Comparison of ENCODE assay signal across 19 cellular contexts in genomic region chr21:15943009-15943666, GRCh38.
DNase-seq lines count a peak whose midpoint lies in the region; ATAC-seq and TF ChIP-seq lines count a peak whose summit lies in the region.
"Had no signal": no experiment of that assay in that cellular context is flagged by ENCODE, and none has a peak within 500 bp of the region (broad histone marks: within the 10 kb centered on the region; RNA-seq: fewer than 3 reads in every experiment).

No MANE protein-coding gene starts in this region.

- WGBS in sigmoid colon, 2 donors = 81 to 91% methylated on average over 4 of the region's 4 CpGs
- WGBS in esophagus muscularis mucosa = 90% methylated on average over 4 of the region's 4 CpGs

- TF ChIP-seq POLR2A in sigmoid colon (IDR thresholded peaks at IDR 0.05) = no peak
- TF ChIP-seq POLR2A in esophagus muscularis mucosa (IDR thresholded peaks at IDR 0.05; ENCODE audit: low read depth) = no peak

- H3K4me1 ChIP-seq in sigmoid colon (no peaks in the 10 kb centered on the region), esophagus muscularis mucosa (no peaks in the 10 kb centered on the region)
- H3K4me1 ChIP-seq: BLaER1 treated with 17β-estradiol and CSF1 and Interleukin-3, amounts not matched to agents 10 nM and 100 nM; parathyroid adenoma; testis had no signal

- H3K27ac ChIP-seq in sigmoid colon (no peak overlapping the region), esophagus muscularis mucosa (replicated peaks in 1 of 4) (no peak overlapping the region)
- H3K27ac ChIP-seq: BLaER1 treated with 17β-estradiol and CSF1 and Interleukin-3, amounts not matched to agents 10 nM and 100 nM; parathyroid adenoma; testis had no signal

- TF ChIP-seq CTCF in fibroblast of the aortic adventitia (IDR thresholded peaks at IDR 0.05; ENCODE audit: insufficient read depth, low read length) (no peak), sigmoid colon (IDR thresholded peaks at IDR 0.05) (no peak), esophagus muscularis mucosa (IDR thresholded peaks at IDR 0.05) (no peak)

- H3K27me3 ChIP-seq in sigmoid colon (no peaks in the 10 kb centered on the region), esophagus muscularis mucosa (no peaks in the 10 kb centered on the region)
- H3K27me3 ChIP-seq: BLaER1 treated with 17β-estradiol and CSF1 and Interleukin-3, amounts not matched to agents 10 nM and 100 nM; testis had no signal

- peak; percentile 15 for DNase-seq in ACHN
- peak; percentile 52 for DNase-seq in HT1080 (ENCODE audit: low read depth)
- DNase-seq in astrocyte of the hippocampus (ENCODE audit: low read depth, low spot score) = peak; percentile 61
- DNase-seq in fibroblast of the aortic adventitia (ENCODE audit: low read depth) = peak; percentile 24
- no peak for DNase-seq in NAMALWA (ENCODE audit: low spot score)
- DNase-seq in sigmoid colon = no peak
- DNase-seq in esophagus muscularis mucosa (ENCODE audit: extremely low spot score) = no peak
- DNase-seq: activated naive CD8-positive, alpha-beta T cell treated with anti-CD3 and anti-CD28 coated beads, Interleukin-2, amount 10 ng/mL, durations not matched to agents 7 days and 5 days; cortex of kidney; naive thymus-derived CD8-positive, alpha-beta T cell; NCI-H1105 treated with DMSO at 0.1 percent for 48 hours; NCI-H2107; NCI-H510A; stimulated activated CD4-positive, alpha-beta T cell treated with anti-CD3 and anti-CD28 coated beads, Interleukin-1b, Interleukin-23, amount 100 ng/mL, for 48 hours; testis had no signal

- intact Hi-C loops in sigmoid colon (cut with DNase I) (no loop called here), esophagus muscularis mucosa (cut with DNase I) (no loop called here)

- TF ChIP-seq EP300 in sigmoid colon (IDR thresholded peaks at IDR 0.05) (no peak), esophagus muscularis mucosa (IDR thresholded peaks at IDR 0.05) (no peak)

- in situ Hi-C loops in ACHN (cut with HindIII; ENCODE audit: low pct_ligation_motif_present, low pct_unique_long_range_greater_than_20kb, low sequenced_read_pairs) = no loop called here

- no peak for ATAC-seq in GM21447 (IDR thresholded peaks at IDR 0.05; ENCODE audit: unreplicated experiment)
- ATAC-seq: naive thymus-derived CD8-positive, alpha-beta T cell; stimulated activated memory B cell treated with anti-CD40 and anti-IgM and Interleukin-4, amounts not matched to agents 10 μg/mL and 1 μg/mL and 100 μg/mL, for 72 hours had no signal

- H3K4me3 ChIP-seq in fibroblast of the aortic adventitia (ENCODE audit: low read depth, low read length) (no peak overlapping the region), sigmoid colon (no peak overlapping the region), esophagus muscularis mucosa (no peak overlapping the region)
- H3K4me3 ChIP-seq: BLaER1 treated with 17β-estradiol and CSF1 and Interleukin-3, amounts not matched to agents 10 nM and 100 nM; testis had no signal

- no peaks in the 10 kb centered on the region for H3K9me3 ChIP-seq in sigmoid colon
- no peaks in the 10 kb centered on the region for H3K9me3 ChIP-seq in esophagus muscularis mucosa
- H3K9me3 ChIP-seq: BLaER1 treated with 17β-estradiol and CSF1 and Interleukin-3, amounts not matched to agents 10 nM and 100 nM; testis had no signal

- no peaks in the 10 kb centered on the region for H3K36me3 ChIP-seq in sigmoid colon
- no peaks in the 10 kb centered on the region for H3K36me3 ChIP-seq in esophagus muscularis mucosa
- H3K36me3 ChIP-seq: BLaER1 treated with 17β-estradiol and CSF1 and Interleukin-3, amounts not matched to agents 10 nM and 100 nM had no signal

Comparison
In these comparisons a context has a peak if more than half of its experiments do, and no peak if none do; other contexts are left out.
1. DNase-seq: peak in ACHN (single experiment), HT1080 (single experiment), astrocyte of the hippocampus (single experiment) and fibroblast of the aortic adventitia (single experiment); none in NAMALWA (single experiment), sigmoid colon (single experiment) and esophagus muscularis mucosa (single experiment).